Comparison of ENCODE assay signal across 8 cellular contexts in the genomic region with DNA sequence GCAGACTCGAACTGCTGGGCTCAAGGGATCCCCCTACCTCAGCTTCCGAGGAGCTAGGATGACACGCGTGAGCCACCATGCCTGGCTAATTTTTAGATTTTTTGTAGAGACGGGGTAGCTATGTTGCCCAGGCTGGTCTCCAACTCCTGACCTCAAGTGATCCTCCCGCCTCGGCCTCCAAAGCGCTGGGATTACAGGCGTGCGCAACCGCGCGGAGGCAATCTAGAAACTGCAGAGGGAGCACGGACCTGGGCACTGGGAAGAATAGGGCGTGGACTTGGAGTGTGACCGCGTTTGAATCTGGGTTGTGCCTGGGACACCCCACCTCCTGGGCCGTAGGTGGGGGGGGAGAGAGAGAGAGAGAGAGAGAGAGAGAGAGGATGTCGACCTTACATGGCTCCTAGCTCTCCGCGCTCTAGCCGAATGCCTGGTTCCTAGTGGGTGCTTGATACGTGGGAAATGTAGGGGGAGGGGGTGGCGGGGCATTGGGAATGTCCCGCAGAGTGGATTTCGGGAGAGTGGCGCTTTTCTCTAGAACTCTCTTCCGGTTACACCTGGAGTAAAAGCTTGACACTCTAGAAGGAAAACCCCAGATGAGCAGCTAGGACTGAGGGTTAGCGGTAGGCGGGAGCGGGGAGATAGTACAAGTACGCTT. TPM values are rescaled to one million over a fixed set of nuclear protein-coding genes. Genes with fewer than 3 reads are reported as not detected.
DNase-seq lines count a peak whose midpoint lies in the region; ATAC-seq and TF ChIP-seq lines count a peak whose summit lies in the region.

No MANE protein-coding gene starts in this region.

- H3K9me3 Mint-ChIP-seq in activated naive CD8-positive, alpha-beta T cell treated with anti-CD3 and anti-CD28 coated beads, Interleukin-2, amount 10 ng/mL, durations not matched to agents 7 days and 5 days, result no peaks in the 10 kb centered on the region
- H3K9me3 Mint-ChIP-seq in stimulated activated naive CD8-positive, alpha-beta T cell treated with anti-CD3 and anti-CD28 coated beads, Interleukin-15, amount 100 ng/mL, for 72 hours, result no peaks in the 10 kb centered on the region

- CTCF ChIA-PET in SK-N-SH (lab: Yijun Ruan, JAX), result interaction anchor here (0.9 to 1.4 kb wide), 3 partner anchors 18 to 207 kb away, joined by 3 to 4 read pairs (median 3); no protein-coding TSS in a partner anchor

- H3K4me2 ChIP-seq in SK-N-SH, result peak overlapping the region; percentile 92

- TF ChIP-seq CTCF in SK-N-SH (IDR thresholded peaks at IDR 0.05), result no peak

- WGBS in SK-N-SH (ENCODE audit: low lambda C conversion rate), result 50% methylated on average over 27 of the region's 32 CpGs

- H3K27me3 ChIP-seq in SK-N-SH (ENCODE audit: insufficient read depth) (no peaks in the 10 kb centered on the region), iPS-20b (ENCODE audit: insufficient read depth, low read length) (peaks cover 45% of the 10 kb centered on the region)

- no peak for ATAC-seq in SK-N-SH treated with all-trans-retinoic acid at 6 μM for 48 hours
- peak; percentile 8 for ATAC-seq in HG03066 (IDR thresholded peaks at IDR 0.05; ENCODE audit: low read depth, unreplicated experiment)
- no peak for ATAC-seq in activated naive CD8-positive, alpha-beta T cell treated with anti-CD3 and anti-CD28 coated beads, Interleukin-2, amount 10 ng/mL, durations not matched to agents 7 days and 5 days (ENCODE audit: low read depth)
- ATAC-seq in stimulated activated naive CD8-positive, alpha-beta T cell treated with anti-CD3 and anti-CD28 coated beads, Interleukin-15, amount 100 ng/mL, for 72 hours, result peak; percentile 3

- peak overlapping the region; percentile 87 for H3K4me3 Mint-ChIP-seq in activated naive CD8-positive, alpha-beta T cell treated with anti-CD3 and anti-CD28 coated beads, Interleukin-2, amount 10 ng/mL, durations not matched to agents 7 days and 5 days
- H3K4me3 Mint-ChIP-seq in stimulated activated naive CD8-positive, alpha-beta T cell treated with anti-CD3 and anti-CD28 coated beads, Interleukin-15, amount 100 ng/mL, for 72 hours, result peak overlapping the region; percentile 90 to 95

- H3K9me3 ChIP-seq in SK-N-SH, result no peaks in the 10 kb centered on the region
- H3K9me3 ChIP-seq in iPS-20b (ENCODE audit: insufficient read depth, low read depth, low read length), result no peaks in the 10 kb centered on the region

- no peak for TF ChIP-seq RAD21 in SK-N-SH (IDR thresholded peaks at IDR 0.05; ENCODE audit: low read length)

- H3K79me2 ChIP-seq in SK-N-SH (ENCODE audit: insufficient read depth), result peaks cover 20% of the 10 kb centered on the region

- peak overlapping the region; percentile 87 for H3K27ac Mint-ChIP-seq in activated naive CD8-positive, alpha-beta T cell treated with anti-CD3 and anti-CD28 coated beads, Interleukin-2, amount 10 ng/mL, durations not matched to agents 7 days and 5 days
- peak overlapping the region; percentile 50 to 93 for H3K27ac Mint-ChIP-seq in stimulated activated naive CD8-positive, alpha-beta T cell treated with anti-CD3 and anti-CD28 coated beads, Interleukin-15, amount 100 ng/mL, for 72 hours

- H3K4me1 Mint-ChIP-seq in activated naive CD8-positive, alpha-beta T cell treated with anti-CD3 and anti-CD28 coated beads, Interleukin-2, amount 10 ng/mL, durations not matched to agents 7 days and 5 days, result peaks cover 46% of the 10 kb centered on the region
- H3K4me1 Mint-ChIP-seq in stimulated activated naive CD8-positive, alpha-beta T cell treated with anti-CD3 and anti-CD28 coated beads, Interleukin-15, amount 100 ng/mL, for 72 hours, result peaks cover 62% of the 10 kb centered on the region

- H3K36me3 ChIP-seq in SK-N-SH (replicated peaks in 1 of 2; ENCODE audit: control insufficient read depth in 1 of 2, insufficient read depth in 2 of 2, low read length in 1 of 2), result no peaks in the 10 kb centered on the region
- H3K36me3 ChIP-seq in iPS-20b (ENCODE audit: insufficient read depth, low read depth, low read length), result no peaks in the 10 kb centered on the region

- H3K9ac ChIP-seq in SK-N-SH (peak overlapping the region; percentile 98), iPS-20b (ENCODE audit: low read depth, low read length) (peak overlapping the region; percentile 81)

- no peaks in the 10 kb centered on the region for H4K20me1 ChIP-seq in SK-N-SH (ENCODE audit: insufficient read depth)

- H3K36me3 Mint-ChIP-seq in activated naive CD8-positive, alpha-beta T cell treated with anti-CD3 and anti-CD28 coated beads, Interleukin-2, amount 10 ng/mL, durations not matched to agents 7 days and 5 days, result peaks cover 16% of the 10 kb centered on the region

- no peaks in the 10 kb centered on the region for H3K9me2 ChIP-seq in SK-N-SH

- no peaks in the 10 kb centered on the region for H3K27me3 Mint-ChIP-seq in activated naive CD8-positive, alpha-beta T cell treated with anti-CD3 and anti-CD28 coated beads, Interleukin-2, amount 10 ng/mL, durations not matched to agents 7 days and 5 days
- no peaks in the 10 kb centered on the region for H3K27me3 Mint-ChIP-seq in stimulated activated naive CD8-positive, alpha-beta T cell treated with anti-CD3 and anti-CD28 coated beads, Interleukin-15, amount 100 ng/mL, for 72 hours

- POLR2A ChIA-PET in SK-N-SH (lab: Yijun Ruan, JAX), result interaction anchor here (1.2 kb wide), 1 partner anchor 17 kb away, joined by 3 read pairs; no protein-coding TSS in a partner anchor
- POLR2A ChIA-PET in activated naive CD8-positive, alpha-beta T cell treated with anti-CD3 and anti-CD28 coated beads, Interleukin-2, amount 10 ng/mL, durations not matched to agents 7 days and 5 days (lab: Charles Lee), result interaction anchor here (0.6 to 3.5 kb wide), 13 partner anchors 8 to 104 kb away, joined by 3 to 69 read pairs (median 5); no protein-coding TSS in a partner anchor

- no peak for DNase-seq in SK-N-SH
- DNase-seq in activated naive CD8-positive, alpha-beta T cell treated with anti-CD3 and anti-CD28 coated beads, Interleukin-2, amount 10 ng/mL, durations not matched to agents 7 days and 5 days, result peak; percentile 40
- no peak for DNase-seq in stimulated activated naive CD8-positive, alpha-beta T cell treated with anti-CD3 and anti-CD28 coated beads, Interleukin-15, amount 100 ng/mL, for 72 hours
- DNase-seq in NCI-H1417 treated with DMSO at 0.1 percent for 48 hours (lab: John Stamatoyannopoulos, UW), result no peak
- DNase-seq in stimulated activated CD4-positive, alpha-beta T cell treated with anti-CD3 and anti-CD28 coated beads, Interleukin-15, amount 100 ng/mL, for 24 hours, result no peak

- H3K4me1 ChIP-seq in SK-N-SH (ENCODE audit: control insufficient read depth in 1 of 2, insufficient read depth in 2 of 2, low read depth in 1 of 2, low read length in 1 of 2) (peaks cover 16 to 22% of the 10 kb centered on the region in 2 experiments; a peak in 3 of 4 replicates), iPS-20b (ENCODE audit: insufficient read depth, low read length) (peaks cover 15% of the 10 kb centered on the region)

- TF ChIP-seq EP300 in SK-N-SH (IDR thresholded peaks at IDR 0.05; ENCODE audit: borderline replicate concordance in 1 of 2, low read depth in 1 of 2, low read length in 1 of 2), result no peak

- peaks cover 19% of the 10 kb centered on the region for H3F3A ChIP-seq in SK-N-SH (replicated peaks; ENCODE audit: insufficient read depth)

- H3K4me3 ChIP-seq in SK-N-SH (ENCODE audit: low read depth in 2 of 2, low read length in 1 of 2) (peak overlapping the region; percentile 84 to 94), iPS-20b (ENCODE audit: low read length) (peak overlapping the region; percentile 84)

- peak overlapping the region; percentile 98 for H2AFZ ChIP-seq in SK-N-SH (ENCODE audit: low read depth)

- H3K27ac ChIP-seq in SK-N-SH (ENCODE audit: low read depth in 2 of 2, low read length in 1 of 2), result peak overlapping the region; percentile 82 to 94
- no peak overlapping the region for H3K27ac ChIP-seq in iPS-20b (ENCODE audit: low read length)

TF ChIP-seq in SK-N-SH, 30 proteins besides CTCF, POLR2A, EP300 and RAD21 (continues in another document):
- TF ChIP-seq, protein P1, sequence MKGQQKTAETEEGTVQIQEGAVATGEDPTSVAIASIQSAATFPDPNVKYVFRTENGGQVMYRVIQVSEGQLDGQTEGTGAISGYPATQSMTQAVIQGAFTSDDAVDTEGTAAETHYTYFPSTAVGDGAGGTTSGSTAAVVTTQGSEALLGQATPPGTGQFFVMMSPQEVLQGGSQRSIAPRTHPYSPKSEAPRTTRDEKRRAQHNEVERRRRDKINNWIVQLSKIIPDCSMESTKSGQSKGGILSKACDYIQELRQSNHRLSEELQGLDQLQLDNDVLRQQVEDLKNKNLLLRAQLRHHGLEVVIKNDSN (IDR thresholded peaks at IDR 0.05; ENCODE audit: borderline replicate concordance, low read depth), result no peak
- no peak for TF ChIP-seq YY1 (IDR thresholded peaks at IDR 0.05; ENCODE audit: low read depth)

TF ChIP-seq in SK-N-SH treated with all-trans-retinoic acid at 6 μM for 48 hours, 23 proteins besides CTCF, POLR2A, EP300 and RAD21 (continues in another document):
- TF ChIP-seq, protein P2, sequence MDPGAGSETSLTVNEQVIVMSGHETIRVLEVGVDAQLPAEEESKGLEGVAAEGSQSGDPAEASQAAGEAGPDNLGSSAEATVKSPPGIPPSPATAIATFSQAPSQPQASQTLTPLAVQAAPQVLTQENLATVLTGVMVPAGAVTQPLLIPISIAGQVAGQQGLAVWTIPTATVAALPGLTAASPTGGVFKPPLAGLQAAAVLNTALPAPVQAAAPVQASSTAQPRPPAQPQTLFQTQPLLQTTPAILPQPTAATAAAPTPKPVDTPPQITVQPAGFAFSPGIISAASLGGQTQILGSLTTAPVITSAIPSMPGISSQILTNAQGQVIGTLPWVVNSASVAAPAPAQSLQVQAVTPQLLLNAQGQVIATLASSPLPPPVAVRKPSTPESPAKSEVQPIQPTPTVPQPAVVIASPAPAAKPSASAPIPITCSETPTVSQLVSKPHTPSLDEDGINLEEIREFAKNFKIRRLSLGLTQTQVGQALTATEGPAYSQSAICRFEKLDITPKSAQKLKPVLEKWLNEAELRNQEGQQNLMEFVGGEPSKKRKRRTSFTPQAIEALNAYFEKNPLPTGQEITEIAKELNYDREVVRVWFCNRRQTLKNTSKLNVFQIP (CRISPR knock-in tag; IDR thresholded peaks at IDR 0.05; ENCODE audit: borderline replicate concordance, low read depth), result no peak
- TF ChIP-seq BACH2 (CRISPR knock-in tag; IDR thresholded peaks at IDR 0.05; ENCODE audit: borderline replicate concordance) (no peak), ZFP30 (CRISPR knock-in tag; IDR thresholded peaks at IDR 0.05) (no peak)

RNA-seq across cellular contexts. Expression of a gene that starts 1.2 kb away (rescaled TPM):
- polyA plus RNA-seq in SK-N-SH (2012; rRNA removed), result 3.7 and 6.0 TPM in 2 replicates
- 3.9 and 4.4 TPM in 2 replicates for polyA plus RNA-seq in SK-N-SH (2012; cell fraction: cytosol; rRNA removed)
- polyA plus RNA-seq in SK-N-SH (2012; cell fraction: nucleus; rRNA removed), result 10.2 and 18.1 TPM in 2 replicates
- 10 to 100 TPM; 27.7 to 28.3 TPM for total RNA-seq in activated naive CD8-positive, alpha-beta T cell treated with anti-CD3 and anti-CD28 coated beads, Interleukin-2, amount 10 ng/mL, durations not matched to agents 7 days and 5 days

Comparison
In these comparisons a context has a peak if more than half of its experiments do, and no peak if none do; other contexts are left out.
1. ATAC-seq: peak in HG03066 (single experiment) and stimulated activated naive CD8-positive, alpha-beta T cell treated with anti-CD3 and anti-CD28 coated beads, Interleukin-15, amount 100 ng/mL, for 72 hours (single experiment); none in SK-N-SH treated with all-trans-retinoic acid at 6 μM for 48 hours (single experiment) and activated naive CD8-positive, alpha-beta T cell treated with anti-CD3 and anti-CD28 coated beads, Interleukin-2, amount 10 ng/mL, durations not matched to agents 7 days and 5 days (single experiment).